Comparison of ENCODE assay signal across 9 cellular contexts in the genomic region with DNA sequence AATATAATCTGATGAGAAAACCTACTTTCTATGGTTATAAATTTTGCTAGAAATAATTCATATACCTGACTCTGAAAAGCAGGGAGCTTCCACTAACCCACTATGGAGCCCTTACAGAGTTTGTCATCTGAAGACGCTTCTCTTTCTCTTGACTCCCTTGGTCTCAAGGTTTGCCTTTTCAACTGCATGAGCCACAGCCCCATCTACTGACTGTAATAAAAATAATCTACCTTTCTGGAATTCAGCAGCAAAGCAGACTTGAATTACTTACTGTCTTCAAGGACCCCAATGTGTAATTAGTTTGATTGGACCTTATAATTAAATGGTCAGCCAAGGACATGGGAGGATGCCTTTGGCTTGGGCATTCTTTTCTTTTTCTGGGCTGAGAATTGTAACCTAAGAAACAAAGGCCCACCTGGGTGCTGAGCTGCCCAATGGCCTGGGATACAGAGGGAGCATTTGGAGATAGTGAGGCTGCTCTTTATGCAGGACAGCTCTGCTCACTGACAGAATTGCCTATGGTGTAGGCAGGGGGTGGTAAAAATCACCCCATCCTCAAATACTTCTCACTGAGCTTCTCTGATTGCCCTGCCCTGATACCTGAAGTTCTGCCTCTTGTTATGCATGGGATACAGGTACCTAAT.
A peak's percentile ranks its signal among the peaks of the same experiment; 100 is the strongest.
DNase-seq lines count a peak whose midpoint lies in the region; ATAC-seq, FAIRE-seq and TF ChIP-seq lines count a peak whose summit lies in the region.
"Had no signal": no experiment of that assay in that cellular context is flagged by ENCODE, and none has a peak within 500 bp of the region (broad histone marks: within the 10 kb centered on the region; RNA-seq: fewer than 3 reads in every experiment).

No MANE protein-coding gene starts in this region.

- H3K4me3 ChIP-seq in GM12878 (no peak overlapping the region), liver (ENCODE audit: low read depth in 1 of 3, low read length in 3 of 3) (no peak overlapping the region)

- no peaks in the 10 kb centered on the region for H3K79me2 ChIP-seq in GM12878 (ENCODE audit: control insufficient read depth, insufficient read depth, low read length)

- H3K9ac ChIP-seq in GM12878 (ENCODE audit: control insufficient read depth, insufficient read depth, low read length) (no peak overlapping the region), liver (ENCODE audit: low read depth in 1 of 2, low read length in 2 of 2) (no peak overlapping the region)

- DNase-seq in DMS53 (lab: John Stamatoyannopoulos, UW) (peak; percentile 57), NCI-H146 treated with DMSO at 0.1 percent for 48 hours (lab: John Stamatoyannopoulos, UW; ENCODE audit: unreplicated experiment) (peak; percentile 26), GM12878 (ENCODE audit: low read depth, low spot score) (no peak), AG20443 (ENCODE audit: low spot score) (no peak)
- DNase-seq: posterior cingulate gyrus had no signal

- no peak for TF ChIP-seq POLR2A in GM12878 (IDR thresholded peaks at IDR 0.05; ENCODE audit: low read depth, low read length)

- no peaks in the 10 kb centered on the region for H3K36me3 ChIP-seq in GM12878 (ENCODE audit: control insufficient read depth in 2 of 2, insufficient read depth in 2 of 2, low read length in 1 of 2)
- no peaks in the 10 kb centered on the region for H3K36me3 ChIP-seq in liver (ENCODE audit: control insufficient read depth in 4 of 4, insufficient read depth in 3 of 4, low read depth in 1 of 4, low read length in 3 of 4)

- in situ Hi-C loops in GM12878 (cut with MboI): no loop called here

- no peak overlapping the region for H3K4me2 ChIP-seq in GM12878 (ENCODE audit: control insufficient read depth, insufficient read depth)

- RAD21 ChIA-PET in GM12878 (lab: Charles Lee; ENCODE audit: unreplicated experiment): interaction anchor here (1.0 to 1.9 kb wide), 4 partner anchors 8 to 370 kb away, joined by 3 to 9 read pairs (median 4); no protein-coding TSS in a partner anchor

- CTCF ChIA-PET in GM12878 (lab: Yijun Ruan, JAX): interaction anchor here (0.7 to 2.0 kb wide), 7 partner anchors 16 to 561 kb away, joined by 3 to 14 read pairs (median 3); no protein-coding TSS in a partner anchor

- SMC1A ChIA-PET in GM12878 (lab: Charles Lee; ENCODE audit: uncharacterized antibody, unreplicated experiment): interaction anchor here (0.7 to 1.7 kb wide), 7 partner anchors 8 to 787 kb away, joined by 3 to 6 read pairs (median 3); no protein-coding TSS in a partner anchor

- TF ChIP-seq CTCF in GM12878 (IDR thresholded peaks at IDR 0.05 in 2 of 3, conservative IDR thresholded peaks at IDR 0.05 in 1 of 3; ENCODE audit: control insufficient read depth in 2 of 3, extremely low read depth in 1 of 3, insufficient read depth in 1 of 3, low read depth in 3 of 3, low read length in 3 of 3) (peak in 2 of 3 experiments; percentile 12 to 59; a peak in 2 of 6 replicates), liver (IDR thresholded peaks at IDR 0.05; ENCODE audit: low read depth, low read length, missing input control) (peak; percentile 28)

- BruUV-seq in GM12878 (replicated peaks; lab: Mats Ljungman, UMichigan): no TSS peak

- H3K27ac ChIP-seq in GM12878 (ENCODE audit: control insufficient read depth, insufficient read depth): no peak overlapping the region
- no peak overlapping the region for H3K27ac ChIP-seq in liver (ENCODE audit: low read depth in 1 of 2, low read length in 2 of 2)

- POLR2A ChIA-PET in GM12878 (lab: Charles Lee): no interaction called here

- H3K4me1 ChIP-seq in GM12878 (ENCODE audit: control insufficient read depth, insufficient read depth, low read length) (no peaks in the 10 kb centered on the region), liver (ENCODE audit: control insufficient read depth in 4 of 4, insufficient read depth in 4 of 4, low read length in 3 of 4) (no peaks in the 10 kb centered on the region)

- TF ChIP-seq EP300 in GM12878 (IDR thresholded peaks at IDR 0.05; ENCODE audit: borderline replicate concordance in 1 of 2, control insufficient read depth in 1 of 2, low read depth in 2 of 2, low read length in 2 of 2): no peak

- no peaks in the 10 kb centered on the region; a peak in 1 of 4 replicates for H3K27me3 ChIP-seq in GM12878 (replicated peaks in 1 of 2; ENCODE audit: control insufficient read depth in 2 of 2, insufficient read depth in 2 of 2, low read length in 1 of 2)
- peaks cover 0 to 3% (median 0%) of the 10 kb centered on the region in 4 donors for H3K27me3 ChIP-seq in liver (ENCODE audit: control insufficient read depth in 4 of 4, insufficient read depth in 4 of 4, low read length in 3 of 4)

- intact Hi-C loops in GM12878 (cut with micrococcal nuclease; ENCODE audit: unreplicated experiment): loop anchor here (5.0 kb wide), 1 partner anchor 372 kb away; no protein-coding TSS in a partner anchor

- no peak for FAIRE-seq in GM12878 (lab: Jason Lieb, UNC)

- TF ChIP-seq RAD21 in GM12878 (IDR thresholded peaks at IDR 0.05; ENCODE audit: insufficient read depth, low read depth, low read length) (peak; percentile 45), liver (IDR thresholded peaks at IDR 0.05) (peak; percentile 75 to 81)

- 0% methylated on average over 1 of the region's 1 CpG for WGBS in GM12878 (ENCODE audit: insufficient coverage, insufficient replicate concordance, low lambda C conversion rate, missing lambda C conversion rate)
- WGBS in liver: 37% methylated on average over 1 of the region's 1 CpG

- ATAC-seq in GM12878: peak; percentile 61
- ATAC-seq in GM21423 (IDR thresholded peaks at IDR 0.05; ENCODE audit: unreplicated experiment): no peak
- no peak for ATAC-seq in GM21529 (IDR thresholded peaks at IDR 0.05; ENCODE audit: unreplicated experiment)
- ATAC-seq in GM18520 (IDR thresholded peaks at IDR 0.05; ENCODE audit: unreplicated experiment): no peak

- no peak overlapping the region for H2AFZ ChIP-seq in GM12878 (ENCODE audit: control insufficient read depth, low read depth, low read length)

- H3K9me3 ChIP-seq in GM12878 (replicated peaks; ENCODE audit: control insufficient read depth, insufficient read depth, low read length) (no peaks in the 10 kb centered on the region), liver (ENCODE audit: control insufficient read depth in 4 of 4, low read length in 3 of 4) (no peaks in the 10 kb centered on the region)

- H4K20me1 ChIP-seq in GM12878 (ENCODE audit: control insufficient read depth, insufficient read depth): no peaks in the 10 kb centered on the region

TF ChIP-seq in GM12878, 131 proteins besides CTCF, POLR2A, EP300 and RAD21:
- TF ChIP-seq SP1 (IDR thresholded peaks at IDR 0.05; ENCODE audit: low read depth, low read length) (no peak), FOXM1 (IDR thresholded peaks at IDR 0.05; ENCODE audit: low read depth, low read length) (no peak), IKZF2 (IDR thresholded peaks at IDR 0.05) (no peak), ZNF622 (IDR thresholded peaks at IDR 0.05) (no peak), MYC (IDR thresholded peaks at IDR 0.05; ENCODE audit: insufficient read depth, insufficient read length, insufficient replicate concordance, low read length, severe bottlenecking) (no peak), PML (IDR thresholded peaks at IDR 0.05; ENCODE audit: low read length) (no peak)

TF ChIP-seq in liver, 16 proteins besides CTCF, POLR2A, EP300 and RAD21 (continues in another document):
- no peak for TF ChIP-seq ZBTB33 (IDR thresholded peaks at IDR 0.05)
- no peak for TF ChIP-seq FOXA2 (IDR thresholded peaks at IDR 0.05)
- TF ChIP-seq NR2F2 (IDR thresholded peaks at IDR 0.05): no peak
- no peak for TF ChIP-seq MAX (IDR thresholded peaks at IDR 0.05)
- no peak for TF ChIP-seq FOXA1 (IDR thresholded peaks at IDR 0.05)
- TF ChIP-seq HNF4A (conservative IDR thresholded peaks at IDR 0.05): no peak
- no peak for TF ChIP-seq HNF4G (IDR thresholded peaks at IDR 0.05)
- TF ChIP-seq YY1 (IDR thresholded peaks at IDR 0.05): no peak
- no peak for TF ChIP-seq REST (IDR thresholded peaks at IDR 0.05)

Comparison
In these comparisons a context has a peak if more than half of its experiments do, and no peak if none do; other contexts are left out.
1. DNase-seq: peak in DMS53 (single experiment) and NCI-H146 treated with DMSO at 0.1 percent for 48 hours (single experiment); none in GM12878 (single experiment) and AG20443 (single experiment).